21 cellular contexts compared by ENCODE assay signal in the genomic region with DNA sequence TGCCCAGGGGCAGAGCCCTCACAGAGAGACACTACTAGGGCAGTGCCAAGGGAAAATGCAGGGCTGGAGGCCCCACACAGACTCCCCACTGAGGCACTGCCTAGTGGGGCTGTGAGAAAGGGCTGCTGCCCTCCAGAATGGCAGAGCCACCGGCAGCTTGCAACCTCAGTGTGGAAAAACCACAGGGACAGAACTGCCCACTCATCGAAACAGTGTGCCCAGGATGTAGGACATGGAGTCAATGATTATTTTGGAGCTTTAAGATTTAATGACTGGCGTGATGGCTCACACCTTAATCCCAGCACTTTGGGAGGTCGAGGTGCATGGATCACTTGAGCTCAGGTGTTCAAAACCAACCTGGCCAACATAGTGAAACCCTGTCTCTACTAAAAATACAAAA. TPM values are rescaled to one million over a fixed set of nuclear protein-coding genes. Genes with fewer than 3 reads are reported as not detected.
DNase-seq lines count a peak whose midpoint lies in the region; ATAC-seq, FAIRE-seq and TF ChIP-seq lines count a peak whose summit lies in the region.
"Had no signal": no experiment of that assay in that cellular context is flagged by ENCODE, and none has a peak within 500 bp of the region (broad histone marks: within the 10 kb centered on the region; RNA-seq: fewer than 3 reads in every experiment).

No MANE protein-coding gene starts in this region.

- WGBS in A549 (ENCODE audit: missing lambda C conversion rate), result 88% methylated on average over 4 of the region's 4 CpGs
- WGBS in mesenchymal stem cell, result 97% methylated on average over 4 of the region's 4 CpGs

- TF ChIP-seq EP300 in A549 (IDR thresholded peaks at IDR 0.05), result no peak

- peak overlapping the region; percentile 1 for H2BK5ac ChIP-seq in mesenchymal stem cell (ENCODE audit: low read depth, low read length, poor library complexity, severe bottlenecking)

- no peak overlapping the region for H3K23ac ChIP-seq in mesenchymal stem cell (ENCODE audit: low read length in 2 of 2)

- ATAC-seq in A549, result no peak
- no peak for ATAC-seq in T-helper 17 cell
- ATAC-seq: CD8-positive, alpha-beta T cell; GM12878; GM23338 had no signal

- no peak overlapping the region for H3K14ac ChIP-seq in mesenchymal stem cell (ENCODE audit: low read length in 2 of 2)

- TF ChIP-seq CTCF in A549 (IDR thresholded peaks at IDR 0.05), result no peak
- no peak for TF ChIP-seq CTCF in AG04450 (IDR thresholded peaks at IDR 0.05; ENCODE audit: low read depth, low read length)
- no peak for TF ChIP-seq CTCF in coronary artery (IDR thresholded peaks at IDR 0.05)
- no peak for TF ChIP-seq CTCF in colonic mucosa (IDR thresholded peaks at IDR 0.05)

- H3K9me3 ChIP-seq in A549 (no peaks in the 10 kb centered on the region), AG04450 (ENCODE audit: control insufficient read depth, insufficient read depth, low read length) (no peaks in the 10 kb centered on the region), T-helper 17 cell (ENCODE audit: control insufficient read depth, low read length, poor library complexity, severe bottlenecking) (no peaks in the 10 kb centered on the region), mesenchymal stem cell (ENCODE audit: control insufficient read depth, low read length) (no peaks in the 10 kb centered on the region), colonic mucosa (no peaks in the 10 kb centered on the region)
- H3K9me3 ChIP-seq: BLaER1 treated with 17β-estradiol and CSF1 and Interleukin-3, amounts not matched to agents 10 nM and 100 nM had no signal

- H3K18ac ChIP-seq in mesenchymal stem cell (ENCODE audit: low read depth in 1 of 2, low read length in 2 of 2), result no peak overlapping the region

- H3K27me3 Mint-ChIP-seq in T-helper 17 cell, result no peaks in the 10 kb centered on the region
- H3K27me3 Mint-ChIP-seq: B cell, IgD-negative memory B cell had no signal

- H3K9ac ChIP-seq in mesenchymal stem cell (ENCODE audit: low read length) (no peak overlapping the region), colonic mucosa (ENCODE audit: low read depth in 2 of 2, low read length in 2 of 2) (no peak overlapping the region)
- H3K9ac ChIP-seq: BLaER1 treated with 17β-estradiol and CSF1 and Interleukin-3, amounts not matched to agents 10 nM and 100 nM had no signal

- H3K4ac ChIP-seq in mesenchymal stem cell (ENCODE audit: low read depth in 1 of 2, low read length in 2 of 2), result no peak overlapping the region

- no peak overlapping the region for H2BK12ac ChIP-seq in mesenchymal stem cell (ENCODE audit: low read length in 2 of 2)

- CTCF ChIA-PET in A549 (lab: Yijun Ruan, JAX), result no interaction called here
- CTCF ChIA-PET in AG04450 (lab: Charles Lee), result no interaction called here

- H3K27ac ChIP-seq in A549 (no peak overlapping the region), AG04450 (ENCODE audit: low read depth, low read length) (peak overlapping the region; percentile 13), mesenchymal stem cell (ENCODE audit: low read length, poor library complexity, severe bottlenecking) (no peak overlapping the region), coronary artery (no peak overlapping the region), colonic mucosa (no peak overlapping the region)
- H3K27ac ChIP-seq: BLaER1 treated with 17β-estradiol and CSF1 and Interleukin-3, amounts not matched to agents 10 nM and 100 nM had no signal

- H4K8ac ChIP-seq in mesenchymal stem cell (ENCODE audit: low read length), result no peak overlapping the region

- H4K91ac ChIP-seq in mesenchymal stem cell (ENCODE audit: low read length), result no peak overlapping the region

- H3K36me3 ChIP-seq in mesenchymal stem cell (ENCODE audit: control insufficient read depth in 1 of 2, insufficient read depth in 2 of 2, low read depth in 1 of 2, low read length in 2 of 2) (peaks cover 23 to 76% of the 10 kb centered on the region in 2 experiments), colonic mucosa (no peaks in the 10 kb centered on the region)

- no peak overlapping the region for H2BK120ac ChIP-seq in mesenchymal stem cell (ENCODE audit: low read depth, low read length)

- no peak overlapping the region for H3K4me3 Mint-ChIP-seq in T-helper 17 cell
- H3K4me3 Mint-ChIP-seq: B cell; CD8-positive, alpha-beta T cell; GM23338; IgD-negative memory B cell had no signal

- no peaks in the 10 kb centered on the region for H3K4me1 ChIP-seq in A549
- H3K4me1 ChIP-seq in mesenchymal stem cell (ENCODE audit: control insufficient read depth, insufficient read depth, low read depth, low read length), result no peaks in the 10 kb centered on the region
- no peaks in the 10 kb centered on the region for H3K4me1 ChIP-seq in colonic mucosa
- H3K4me1 ChIP-seq: BLaER1 treated with 17β-estradiol and CSF1 and Interleukin-3, amounts not matched to agents 10 nM and 100 nM had no signal

- no peak for TF ChIP-seq RAD21 in A549 (conservative IDR thresholded peaks at IDR 0.05 in 1 of 2, IDR thresholded peaks at IDR 0.05 in 1 of 2)

- FAIRE-seq in A549 (lab: Jason Lieb, UNC), result no peak
- FAIRE-seq: A204.1, GM12878, GM18507, H54 had no signal

- peak overlapping the region; percentile 57 for H3K27ac Mint-ChIP-seq in T-helper 17 cell
- H3K27ac Mint-ChIP-seq: B cell, GM23338, IgD-negative memory B cell had no signal

- H2AK5ac ChIP-seq in mesenchymal stem cell (ENCODE audit: low read length, severe bottlenecking), result no peak overlapping the region

- H3K4me2 ChIP-seq in A549 (no peak overlapping the region), mesenchymal stem cell (ENCODE audit: low read length, poor library complexity, severe bottlenecking) (no peak overlapping the region)
- H3K4me2 ChIP-seq: BLaER1 treated with 17β-estradiol and CSF1 and Interleukin-3, amounts not matched to agents 10 nM and 100 nM; GM23338 had no signal

- intact Hi-C loops in colonic mucosa (cut with DNase I), result no loop called here

- no peak overlapping the region for H2BK15ac ChIP-seq in mesenchymal stem cell (ENCODE audit: low read depth, poor library complexity, severe bottlenecking)

- H3K36me3 Mint-ChIP-seq in T-helper 17 cell (ENCODE audit: low read depth), result peaks cover 13% of the 10 kb centered on the region

- in situ Hi-C loops in G401 (cut with HindIII; ENCODE audit: low sequenced_read_pairs), result no loop called here

- POLR2A ChIA-PET in A549 (lab: Yijun Ruan, JAX) (no interaction called here), AG04450 (lab: Yijun Ruan, JAX) (no interaction called here)

- H3K27me3 ChIP-seq in AG04450 (ENCODE audit: control insufficient read depth, insufficient read depth, low read length), result no peaks in the 10 kb centered on the region
- no peaks in the 10 kb centered on the region for H3K27me3 ChIP-seq in mesenchymal stem cell (ENCODE audit: control insufficient read depth in 1 of 2, insufficient read depth in 1 of 2, low read length in 2 of 2)
- no peaks in the 10 kb centered on the region for H3K27me3 ChIP-seq in colonic mucosa
- H3K27me3 ChIP-seq: BLaER1 treated with 17β-estradiol and CSF1 and Interleukin-3, amounts not matched to agents 10 nM and 100 nM had no signal

- H3K79me1 ChIP-seq in mesenchymal stem cell (replicated peaks; ENCODE audit: low read length, poor library complexity, severe bottlenecking), result peaks cover 6% of the 10 kb centered on the region

- DNase-seq in A549 (ENCODE audit: low read depth in 1 of 2, low spot score in 1 of 2) (no peak), AG04450 (ENCODE audit: low read depth, low spot score) (no peak), T-helper 17 cell (no peak), mesenchymal stem cell (no peak), coronary artery (ENCODE audit: low spot score) (no peak), colonic mucosa (no peak), G401 (ENCODE audit: low spot score) (no peak), hepatic stellate cell (ENCODE audit: low spot score) (no peak)
- DNase-seq: Calu3; CD8-positive, alpha-beta T cell; DMS79 treated with DMSO at 0.1 percent for 48 hours; HCEC 1CT; KG1 had no signal

- no peak for TF ChIP-seq POLR2A in A549 (IDR thresholded peaks at IDR 0.05; ENCODE audit: low read length)

- H2AFZ ChIP-seq in mesenchymal stem cell (ENCODE audit: low read depth, low read length), result no peak overlapping the region
- H2AFZ ChIP-seq: GM23338 had no signal

- peaks cover 16% of the 10 kb centered on the region for H3K4me1 Mint-ChIP-seq in T-helper 17 cell
- H3K4me1 Mint-ChIP-seq: B cell had no signal

- no peak overlapping the region for H3K4me3 ChIP-seq in A549
- no peak overlapping the region for H3K4me3 ChIP-seq in AG04450 (ENCODE audit: low read depth, low read length)
- H3K4me3 ChIP-seq in mesenchymal stem cell (ENCODE audit: insufficient read depth in 1 of 2, low read depth in 1 of 2, low read length in 2 of 2), result no peak overlapping the region
- H3K4me3 ChIP-seq in coronary artery, result no peak overlapping the region
- H3K4me3 ChIP-seq in colonic mucosa, result no peak overlapping the region
- H3K4me3 ChIP-seq: BLaER1 treated with 17β-estradiol and CSF1 and Interleukin-3, amounts not matched to agents 10 nM and 100 nM; GM12878; GM23338 had no signal

RNA-seq across cellular contexts. Expression of gene MSS51, which starts 27.5 kb away (rescaled TPM):
- 1.1 TPM in 2 replicates for polyA plus RNA-seq in A549 (2011; rRNA removed)
- 0.39 and 0.45 TPM in 2 replicates for polyA plus RNA-seq in A549 (2012; cell fraction: cytosol; rRNA removed)
- 3.8 and 6.2 TPM in 2 replicates for polyA plus RNA-seq in A549 (2012; cell fraction: nucleus; rRNA removed)
- polyA plus RNA-seq in A549 (2017; fragmentation: RNase III; extraction: RNeasy Plus Mini Kit Qiagen cat#74134 plus additional on column Dnase treatment), result 0.47 to 0.53 TPM (median 0.49 TPM) in 3 replicates
- 0.97 and 1.8 TPM in 2 replicates for polyA minus RNA-seq in A549 (2011; rRNA and poly(A)+ RNA removed)
- 1.2 and 1.4 TPM in 2 replicates for polyA plus RNA-seq in AG04450 (2011; rRNA removed)
- 2.2 and 2.7 TPM in 2 replicates for polyA minus RNA-seq in AG04450 (2011; rRNA and poly(A)+ RNA removed)
- 1 to 10 TPM; 2.2 to 2.6 TPM for total RNA-seq in T-helper 17 cell
- 0.35 TPM for polyA plus RNA-seq in mesenchymal stem cell (2013, experiment 1 of 2)
- polyA plus RNA-seq in mesenchymal stem cell (2013, experiment 2 of 2), result 0.32 TPM
- total RNA-seq in colonic mucosa, result 1 to 10 TPM; 1.4 TPM
- total RNA-seq in G401 (2014; rRNA removed; shearing (Covaris generic)), result 0.61 and 0.86 TPM in 2 replicates

RNA-seq across cellular contexts. Expression of gene PPP3CB, which starts 34.9 kb away (rescaled TPM):
- polyA plus RNA-seq in A549 (2011; rRNA removed) (25.4 and 25.7 TPM in 2 replicates), A549 (2017; fragmentation: RNase III; extraction: RNeasy Plus Mini Kit Qiagen cat#74134 plus additional on column Dnase treatment) (20.8 to 22.2 TPM (median 21.6 TPM) in 3 replicates), AG04450 (2011; rRNA removed) (35.9 and 41.8 TPM in 2 replicates)
- 7.7 and 8.2 TPM in 2 replicates for polyA plus RNA-seq in A549 (2012; cell fraction: cytosol; rRNA removed)
- polyA plus RNA-seq in A549 (2012; cell fraction: nucleus; rRNA removed), result 3.5 and 8.0 TPM in 2 replicates
- 14.5 and 15.8 TPM in 2 replicates for polyA minus RNA-seq in A549 (2011; rRNA and poly(A)+ RNA removed)
- 27.7 and 33.8 TPM in 2 replicates for polyA minus RNA-seq in AG04450 (2011; rRNA and poly(A)+ RNA removed)
- total RNA-seq in T-helper 17 cell (10 to 100 TPM; 31.8 to 37.4 TPM), colonic mucosa (10 to 100 TPM; 26.5 to 34.2 TPM)
- polyA plus RNA-seq in mesenchymal stem cell (2013, experiment 1 of 2), result 32.2 TPM
- 32.6 TPM for polyA plus RNA-seq in mesenchymal stem cell (2013, experiment 2 of 2)
- 6.6 and 7.8 TPM in 2 replicates for total RNA-seq in G401 (2014; rRNA removed; shearing (Covaris generic))

RNA-seq across cellular contexts. Expression of gene ANXA7, which starts 47.0 kb away (rescaled TPM):
- 150 and 161 TPM in 2 replicates for polyA plus RNA-seq in A549 (2011; rRNA removed)
- polyA plus RNA-seq in A549 (2012; cell fraction: cytosol; rRNA removed), result 75.8 and 98.4 TPM in 2 replicates
- polyA plus RNA-seq in A549 (2012; cell fraction: nucleus; rRNA removed), result 79.8 and 84.1 TPM in 2 replicates
- polyA plus RNA-seq in A549 (2017; fragmentation: RNase III; extraction: RNeasy Plus Mini Kit Qiagen cat#74134 plus additional on column Dnase treatment), result 96.0 to 98.0 TPM (median 96.2 TPM) in 3 replicates
- 121 and 152 TPM in 2 replicates for polyA minus RNA-seq in A549 (2011; rRNA and poly(A)+ RNA removed)
- 117 TPM in 2 replicates for polyA plus RNA-seq in AG04450 (2011; rRNA removed)
- 84.8 and 85.4 TPM in 2 replicates for polyA minus RNA-seq in AG04450 (2011; rRNA and poly(A)+ RNA removed)
- total RNA-seq in T-helper 17 cell, result 100 to 1,000 TPM in 1 of 2 donors, 10 to 100 TPM in 1; 94.9 to 117 TPM
- 51.5 TPM for polyA plus RNA-seq in mesenchymal stem cell (2013, experiment 1 of 2)
- 50.9 TPM for polyA plus RNA-seq in mesenchymal stem cell (2013, experiment 2 of 2)
- 100 to 1,000 TPM; 120 to 133 TPM for total RNA-seq in colonic mucosa
- total RNA-seq in G401 (2014; rRNA removed; shearing (Covaris generic)), result 62.3 and 64.0 TPM in 2 replicates
